In genomic region chr7:55202150-55202913, GRCh38 we compare ENCODE assay signal across 21 cellular contexts.
"Had no signal": no experiment of that assay in that cellular context is flagged by ENCODE, and none has a peak within 500 bp of the region (broad histone marks: within the 10 kb centered on the region; RNA-seq: fewer than 3 reads in every experiment).

No MANE protein-coding gene starts in this region.

- H3K9me3 ChIP-seq: body of pancreas, heart right ventricle, lower lobe of right lung, ovary, prostate gland had no signal

- H3K36me3 Mint-ChIP-seq: naive thymus-derived CD8-positive, alpha-beta T cell had no signal

- FAIRE-seq: kidney, TTC549 had no signal

- H3K4me3 ChIP-seq: body of pancreas, cardiac muscle cell, heart right ventricle, lower lobe of right lung, ovary, prostate gland had no signal

- H3K4me1 Mint-ChIP-seq: activated naive CD8-positive, alpha-beta T cell treated with anti-CD3 and anti-CD28 coated beads, Interleukin-2, amount 50 U/mL, for 24 hours; mesothelial cell of epicardium; naive thymus-derived CD8-positive, alpha-beta T cell had no signal

- DNase-seq: activated CD4-positive, alpha-beta T cell treated with anti-CD3 and anti-CD28 coated beads for 1 hour; activated CD4-positive, alpha-beta T cell treated with anti-CD3 and anti-CD28 coated beads, Interleukin-2, amount 50 U/mL, for 1 hour; activated effector memory CD4-positive, alpha-beta T cell treated with anti-CD3 and anti-CD28 coated beads, Interleukin-2, amount 50 U/mL, for 16 hours; activated naive CD4-positive, alpha-beta T cell treated with anti-CD3 and anti-CD28 coated beads, Interleukin-2, amount 50 U/mL, for 16 hours; activated naive CD8-positive, alpha-beta T cell treated with anti-CD3 and anti-CD28 coated beads, Interleukin-2, amount 50 U/mL, for 24 hours; activated T-cell treated with anti-CD3 and anti-CD28 coated beads for 4 hours; body of pancreas; cortex of kidney; heart right ventricle; kidney; lower lobe of right lung; naive thymus-derived CD8-positive, alpha-beta T cell; ovary; stimulated activated CD4-positive, alpha-beta T cell treated with anti-CD3 and anti-CD28 coated beads, Interleukin-4, amount 100 ng/mL, for 24 hours; stimulated activated naive CD8-positive, alpha-beta T cell treated with anti-CD3 and anti-CD28 coated beads, Interleukin-15, Interleukin-2, amounts not matched to agents 100 U/mL and 50 U/mL, for 24 hours; T-helper 1 cell had no signal

- H3K27ac ChIP-seq: body of pancreas, cardiac muscle cell, epithelial cell of prostate, heart right ventricle, lower lobe of right lung, ovary, prostate gland had no signal

- H3K27me3 ChIP-seq: body of pancreas, cardiac muscle cell, heart right ventricle, ovary had no signal

- H3K36me3 ChIP-seq: cardiac muscle cell, ovary had no signal

- H3K27ac Mint-ChIP-seq: activated naive CD8-positive, alpha-beta T cell treated with anti-CD3 and anti-CD28 coated beads, Interleukin-2, amount 50 U/mL, for 24 hours; mesothelial cell of epicardium; naive thymus-derived CD8-positive, alpha-beta T cell had no signal

- ATAC-seq: activated naive CD8-positive, alpha-beta T cell treated with anti-CD3 and anti-CD28 coated beads, Interleukin-2, amount 50 U/mL, for 24 hours; body of pancreas; heart right ventricle; naive thymus-derived CD8-positive, alpha-beta T cell; stimulated activated naive CD8-positive, alpha-beta T cell treated with anti-CD3 and anti-CD28 coated beads, Interleukin-15, Interleukin-2, amounts not matched to agents 100 U/mL and 50 U/mL, for 24 hours had no signal

- H3K4me1 ChIP-seq: body of pancreas, lower lobe of right lung, prostate gland had no signal

- H3K27me3 Mint-ChIP-seq: activated naive CD8-positive, alpha-beta T cell treated with anti-CD3 and anti-CD28 coated beads, Interleukin-2, amount 50 U/mL, for 24 hours had no signal

- H3K4me3 Mint-ChIP-seq: activated naive CD8-positive, alpha-beta T cell treated with anti-CD3 and anti-CD28 coated beads, Interleukin-2, amount 50 U/mL, for 24 hours; mesothelial cell of epicardium; naive thymus-derived CD8-positive, alpha-beta T cell had no signal

- H3K9me3 Mint-ChIP-seq: activated naive CD8-positive, alpha-beta T cell treated with anti-CD3 and anti-CD28 coated beads, Interleukin-2, amount 50 U/mL, for 24 hours; mesothelial cell of epicardium; naive thymus-derived CD8-positive, alpha-beta T cell had no signal
